In the genomic region with DNA sequence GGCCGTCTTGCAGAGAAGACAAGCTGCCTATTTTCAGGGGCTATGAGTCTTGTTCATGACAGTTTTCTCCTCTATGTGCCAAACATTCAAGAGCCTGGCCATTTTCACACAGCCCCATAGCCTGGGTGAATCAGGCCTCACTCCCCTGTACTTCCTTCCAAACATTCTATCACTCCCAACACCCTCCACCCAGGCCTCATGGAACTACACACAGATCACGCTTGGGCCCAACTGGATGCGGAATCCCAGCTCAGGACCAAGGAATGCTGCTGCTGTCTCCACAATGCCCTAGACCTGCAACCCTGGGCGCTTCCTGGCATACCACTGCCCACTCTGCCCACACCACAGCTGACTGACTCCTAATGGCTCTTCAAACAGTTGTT, we compare ENCODE assay signal across 16 cellular contexts. TPM values are rescaled to one million over a fixed set of nuclear protein-coding genes. Genes with fewer than 3 reads are reported as not detected.
DNase-seq lines count a peak whose midpoint lies in the region; ATAC-seq and TF ChIP-seq lines count a peak whose summit lies in the region.
"Had no signal": no experiment of that assay in that cellular context is flagged by ENCODE, and none has a peak within 500 bp of the region (broad histone marks: within the 10 kb centered on the region; RNA-seq: fewer than 3 reads in every experiment).

No MANE protein-coding gene starts in this region.

- peak overlapping the region; percentile 1 to 20 for H2BK12ac ChIP-seq in mesenchymal stem cell (ENCODE audit: low read length in 2 of 2)

- H4K91ac ChIP-seq in mesenchymal stem cell (ENCODE audit: low read length): peak overlapping the region; percentile 74

- no peaks in the 10 kb centered on the region for H3K79me2 ChIP-seq in GM23248 (ENCODE audit: insufficient read depth)

- H2BK120ac ChIP-seq in mesenchymal stem cell (ENCODE audit: low read depth, low read length): no peak overlapping the region

- TF ChIP-seq CTCF in HL-60 (IDR thresholded peaks at IDR 0.05; ENCODE audit: insufficient read depth, low read length): no peak
- TF ChIP-seq CTCF in foreskin keratinocyte (conservative IDR thresholded peaks at IDR 0.05): no peak

- H2AK5ac ChIP-seq in mesenchymal stem cell (ENCODE audit: low read length, severe bottlenecking): no peak overlapping the region

- no peaks in the 10 kb centered on the region for H4K20me1 ChIP-seq in GM23248 (ENCODE audit: insufficient read depth)

- H3K18ac ChIP-seq in mesenchymal stem cell (ENCODE audit: low read depth in 1 of 2, low read length in 2 of 2): peak overlapping the region; percentile 16 to 44

- H3K9me2 ChIP-seq in GM23248 (ENCODE audit: insufficient read depth): no peaks in the 10 kb centered on the region

- 63% methylated on average over 4 of the region's 4 CpGs for WGBS in mesenchymal stem cell
- WGBS in GM23248 (ENCODE audit: low coverage in 1 of 2, low lambda C conversion rate in 2 of 2, missing lambda C conversion rate in 2 of 2), 2 experiments: 58 to 61% methylated on average over 4 of the region's 4 CpGs

- peak overlapping the region; percentile 54 for H3K27ac ChIP-seq in HL-60 (replicated peaks)
- H3K27ac ChIP-seq in mesenchymal stem cell (ENCODE audit: low read length, poor library complexity, severe bottlenecking): peak overlapping the region; percentile 31
- peak overlapping the region; percentile 74 for H3K27ac ChIP-seq in stomach smooth muscle (ENCODE audit: low read length)
- H3K27ac ChIP-seq in GM23248: no peak overlapping the region
- no peak overlapping the region for H3K27ac ChIP-seq in foreskin keratinocyte
- H3K27ac ChIP-seq: brain microvascular endothelial cell, C4-2B, SJSA1 had no signal

- H2BK5ac ChIP-seq in mesenchymal stem cell (ENCODE audit: low read depth, low read length, poor library complexity, severe bottlenecking): no peak overlapping the region

- peak overlapping the region; percentile 69 for H4K8ac ChIP-seq in mesenchymal stem cell (ENCODE audit: low read length)

- no peaks in the 10 kb centered on the region for H3K9me3 ChIP-seq in mesenchymal stem cell (ENCODE audit: control insufficient read depth, low read length)
- no peaks in the 10 kb centered on the region for H3K9me3 ChIP-seq in stomach smooth muscle (ENCODE audit: control insufficient read depth in 2 of 2, low read length in 2 of 2)
- no peaks in the 10 kb centered on the region for H3K9me3 ChIP-seq in GM23248 (ENCODE audit: low read depth)
- H3K9me3 ChIP-seq: ovary, SJSA1 had no signal

- H3K4me1 ChIP-seq in mesenchymal stem cell (ENCODE audit: control insufficient read depth, insufficient read depth, low read depth, low read length) (peaks cover 25% of the 10 kb centered on the region), stomach smooth muscle (ENCODE audit: control insufficient read depth, insufficient read depth, low read length) (peaks cover 26% of the 10 kb centered on the region), GM23248 (ENCODE audit: insufficient read depth) (no peaks in the 10 kb centered on the region), foreskin keratinocyte (no peaks in the 10 kb centered on the region)

- no peak overlapping the region for H3K9ac ChIP-seq in mesenchymal stem cell (ENCODE audit: low read length)
- peak overlapping the region in 1 of 2 donors; percentile 5 for H3K9ac ChIP-seq in stomach smooth muscle (ENCODE audit: low read length in 2 of 2)
- H3K9ac ChIP-seq in GM23248: no peak overlapping the region

- no peaks in the 10 kb centered on the region for H3F3A ChIP-seq in GM23248 (ENCODE audit: insufficient read depth)

- no peaks in the 10 kb centered on the region for H3K79me1 ChIP-seq in mesenchymal stem cell (replicated peaks; ENCODE audit: low read length, poor library complexity, severe bottlenecking)

- H2AFZ ChIP-seq in mesenchymal stem cell (ENCODE audit: low read depth, low read length): no peak overlapping the region
- no peak overlapping the region for H2AFZ ChIP-seq in GM23248

- H3K23ac ChIP-seq in mesenchymal stem cell (ENCODE audit: low read length in 2 of 2): no peak overlapping the region

- H3K36me3 ChIP-seq in mesenchymal stem cell (ENCODE audit: control insufficient read depth in 1 of 2, insufficient read depth in 2 of 2, low read depth in 1 of 2, low read length in 2 of 2) (no peaks in the 10 kb centered on the region), stomach smooth muscle (ENCODE audit: control insufficient read depth in 2 of 2, insufficient read depth in 2 of 2, low read length in 2 of 2) (no peaks in the 10 kb centered on the region), GM23248 (ENCODE audit: low read depth) (no peaks in the 10 kb centered on the region)
- H3K36me3 ChIP-seq: brain microvascular endothelial cell, ovary, SJSA1 had no signal

- H3K27me3 ChIP-seq in HL-60 (ENCODE audit: insufficient read depth, poor library complexity, severe bottlenecking): no peaks in the 10 kb centered on the region
- peaks cover 12 to 47% of the 10 kb centered on the region in 2 experiments for H3K27me3 ChIP-seq in mesenchymal stem cell (ENCODE audit: control insufficient read depth in 1 of 2, insufficient read depth in 1 of 2, low read length in 2 of 2)
- H3K27me3 ChIP-seq in stomach smooth muscle (ENCODE audit: control insufficient read depth in 1 of 2, insufficient read depth in 2 of 2, low read length in 2 of 2): no peaks in the 10 kb centered on the region
- peaks cover 18% of the 10 kb centered on the region; the same call in 1 of the 2 replicates for H3K27me3 ChIP-seq in GM23248 (replicated peaks; ENCODE audit: insufficient read depth)
- H3K27me3 ChIP-seq in foreskin keratinocyte: no peaks in the 10 kb centered on the region
- H3K27me3 ChIP-seq: brain microvascular endothelial cell, ovary, SJSA1 had no signal

- no peak overlapping the region for H3K14ac ChIP-seq in mesenchymal stem cell (ENCODE audit: low read length in 2 of 2)

- in situ Hi-C loops in GM23248 (cut with MboI): no loop called here

- peak overlapping the region; percentile 62 for H2BK15ac ChIP-seq in mesenchymal stem cell (ENCODE audit: low read depth, poor library complexity, severe bottlenecking)

- DNase-seq in HL-60 (ENCODE audit: low read depth in 1 of 2, low spot score in 1 of 2) (no peak), glomerular visceral epithelial cell (ENCODE audit: extremely low spot score) (peak; percentile 15), mesenchymal stem cell (no peak), GM23248 (no peak), foreskin keratinocyte (no peak)
- DNase-seq: brain microvascular endothelial cell; effector CD4-positive, alpha-beta T cell; GOT3; NCI-H1694; NCI-H446 treated with DMSO at 0.1 percent for 48 hours had no signal

- no peak for ATAC-seq in HG03432 (IDR thresholded peaks at IDR 0.05; ENCODE audit: unreplicated experiment)
- ATAC-seq in foreskin keratinocyte: no peak

- H3K4me2 ChIP-seq in mesenchymal stem cell (ENCODE audit: low read length, poor library complexity, severe bottlenecking) (no peak overlapping the region), GM23248 (ENCODE audit: unreplicated experiment) (no peak overlapping the region)

- H3K4me3 ChIP-seq in HL-60 (replicated peaks; ENCODE audit: insufficient read depth, low read length) (no peak overlapping the region), mesenchymal stem cell (ENCODE audit: insufficient read depth in 1 of 2, low read depth in 1 of 2, low read length in 2 of 2) (no peak overlapping the region), stomach smooth muscle (ENCODE audit: low read length in 2 of 2) (no peak overlapping the region), GM23248 (no peak overlapping the region)
- H3K4me3 ChIP-seq: ovary, SJSA1 had no signal

- H3K4ac ChIP-seq in mesenchymal stem cell (ENCODE audit: low read depth in 1 of 2, low read length in 2 of 2): peak overlapping the region in 1 of 2 experiments; percentile 22

RNA-seq across cellular contexts. Expression of a gene that starts 39.4 kb away (rescaled TPM):
- 49.7 TPM for polyA plus RNA-seq in mesenchymal stem cell (2013, experiment 1 of 2)
- polyA plus RNA-seq in mesenchymal stem cell (2013, experiment 2 of 2): 51.6 TPM
- not detected in 2 replicates for total RNA-seq in GM23248 (2014; rRNA removed; shearing (Covaris generic))
- polyA plus RNA-seq in GM23248 (2016; fragmentation: Nextera tagmentation; extraction: Ambion mirVana) (0.19 and 0.38 TPM in 2 replicates), foreskin keratinocyte (1.3 and 1.5 TPM in 2 replicates)
- 2.9 and 3.7 TPM in 2 replicates for total RNA-seq in foreskin keratinocyte
- total RNA-seq: M059J had no signal

Comparison
In these comparisons a context has a peak if more than half of its experiments do, and no peak if none do; other contexts are left out.
1. H3K27ac ChIP-seq: peak in HL-60 (single experiment), mesenchymal stem cell (single experiment) and stomach smooth muscle (single experiment); none in GM23248 (single experiment) and foreskin keratinocyte (single experiment).